8 cellular contexts compared by ENCODE assay signal in genomic region chr1:89287182-89288050, GRCh38. TPM values are rescaled to one million over a fixed set of nuclear protein-coding genes. Genes with fewer than 3 reads are reported as not detected.
DNase-seq lines count a peak whose midpoint lies in the region; ATAC-seq and TF ChIP-seq lines count a peak whose summit lies in the region.
"Had no signal": no experiment of that assay in that cellular context is flagged by ENCODE, and none has a peak within 500 bp of the region (broad histone marks: within the 10 kb centered on the region; RNA-seq: fewer than 3 reads in every experiment).

No MANE protein-coding gene starts in this region.

- H3K9me3 ChIP-seq in trophoblast cell (ENCODE audit: insufficient read depth, low read depth, low read length) = no peaks in the 10 kb centered on the region
- H3K9me3 ChIP-seq in osteoblast (ENCODE audit: low read depth, low read length) = no peaks in the 10 kb centered on the region

- no peaks in the 10 kb centered on the region for H3K79me1 ChIP-seq in trophoblast cell (ENCODE audit: low read length)

- H2BK5ac ChIP-seq in trophoblast cell (ENCODE audit: low read depth, low read length, poor library complexity) = no peak overlapping the region

- no peaks in the 10 kb centered on the region for H4K20me1 ChIP-seq in osteoblast (ENCODE audit: insufficient read depth, low read length)

- H3K27ac Mint-ChIP-seq in activated CD4-positive, alpha-beta memory T cell treated with anti-CD3 and anti-CD28 coated beads, Interleukin-2, amount 10 ng/mL, durations not matched to agents 7 days and 5 days = peak overlapping the region; percentile 94

- H4K12ac ChIP-seq in trophoblast cell (ENCODE audit: low read depth, low read length) = no peak overlapping the region

- H3K4me3 Mint-ChIP-seq in activated CD4-positive, alpha-beta memory T cell treated with anti-CD3 and anti-CD28 coated beads, Interleukin-2, amount 10 ng/mL, durations not matched to agents 7 days and 5 days = peak overlapping the region; percentile 43

- no peaks in the 10 kb centered on the region for H3K4me1 ChIP-seq in trophoblast cell (ENCODE audit: control insufficient read depth in 1 of 2, insufficient read depth in 2 of 2, low read length in 2 of 2)
- H3K4me1 ChIP-seq in osteoblast (ENCODE audit: insufficient read depth, low read length) = no peaks in the 10 kb centered on the region

- no peaks in the 10 kb centered on the region for H3K79me2 ChIP-seq in trophoblast cell (ENCODE audit: control insufficient read depth, insufficient read depth, low read length, poor library complexity)
- H3K79me2 ChIP-seq in osteoblast (ENCODE audit: insufficient read depth, low read length) = no peaks in the 10 kb centered on the region

- no peak overlapping the region for H3K18ac ChIP-seq in trophoblast cell (ENCODE audit: low read length)

- no CpG with 5 or more reads among the region's 5 CpGs for WGBS in trophoblast cell (ENCODE audit: extremely low coverage, insufficient coverage, insufficient read length)

- peaks cover 64% of the 10 kb centered on the region for H3K4me1 Mint-ChIP-seq in activated CD4-positive, alpha-beta memory T cell treated with anti-CD3 and anti-CD28 coated beads, Interleukin-2, amount 10 ng/mL, durations not matched to agents 7 days and 5 days

- no peak overlapping the region for H2BK12ac ChIP-seq in trophoblast cell (ENCODE audit: low read length)

- no peak overlapping the region for H2BK120ac ChIP-seq in trophoblast cell (ENCODE audit: insufficient read depth, low read length, poor library complexity)

- H3K4me2 ChIP-seq in trophoblast cell (ENCODE audit: low read length) = no peak overlapping the region
- no peak overlapping the region for H3K4me2 ChIP-seq in osteoblast (ENCODE audit: insufficient read depth, low read length)

- no peak overlapping the region for H3K23ac ChIP-seq in trophoblast cell (ENCODE audit: low read length)

- H2AFZ ChIP-seq in trophoblast cell (ENCODE audit: insufficient read depth, low read length, poor library complexity) (no peak overlapping the region), osteoblast (ENCODE audit: low read length) (no peak overlapping the region)

- no peak overlapping the region for H3K9ac ChIP-seq in trophoblast cell (ENCODE audit: low read length)

- H4K8ac ChIP-seq in trophoblast cell (ENCODE audit: low read depth, low read length) = no peak overlapping the region

- no peaks in the 10 kb centered on the region for H3K36me3 ChIP-seq in trophoblast cell (ENCODE audit: control insufficient read depth in 1 of 2, insufficient read depth in 2 of 2, low read length in 2 of 2)
- no peaks in the 10 kb centered on the region for H3K36me3 ChIP-seq in osteoblast (ENCODE audit: insufficient read depth, low read length)

- no peak overlapping the region for H3K4me3 ChIP-seq in skin epidermis
- H3K4me3 ChIP-seq in trophoblast cell (ENCODE audit: low read depth, low read length) = no peak overlapping the region
- no peak overlapping the region for H3K4me3 ChIP-seq in osteoblast (ENCODE audit: insufficient read depth, low read length)

- ATAC-seq in GM19025 (IDR thresholded peaks at IDR 0.05; ENCODE audit: low read depth, unreplicated experiment) = peak; percentile 18
- peak; percentile 15 for ATAC-seq in HG02623 (IDR thresholded peaks at IDR 0.05; ENCODE audit: unreplicated experiment)

- no peak overlapping the region for H2AK5ac ChIP-seq in trophoblast cell (ENCODE audit: low read length)

- peak overlapping the region in 18 of 21 experiments; percentile 3 to 92 (median 52) for H3K27ac ChIP-seq in skin epidermis
- H3K27ac ChIP-seq in trophoblast cell (ENCODE audit: low read depth, low read length) = no peak overlapping the region
- H3K27ac ChIP-seq in osteoblast (ENCODE audit: low read depth, low read length) = no peak overlapping the region

- H3K36me3 Mint-ChIP-seq in activated CD4-positive, alpha-beta memory T cell treated with anti-CD3 and anti-CD28 coated beads, Interleukin-2, amount 10 ng/mL, durations not matched to agents 7 days and 5 days (ENCODE audit: low read depth) = peaks cover 63% of the 10 kb centered on the region

- no peak overlapping the region for H4K91ac ChIP-seq in trophoblast cell (ENCODE audit: low read depth, low read length)

- DNase-seq in activated CD4-positive, alpha-beta memory T cell treated with anti-CD3 and anti-CD28 coated beads, Interleukin-2, amount 10 ng/mL, durations not matched to agents 7 days and 5 days = no peak
- no peak for DNase-seq in trophoblast cell
- DNase-seq in kidney tubule cell (ENCODE audit: low spot score) = no peak
- DNase-seq in osteoblast (ENCODE audit: insufficient read length, low spot score, missing footprints) = no peak

- CTCF ChIA-PET in activated CD4-positive, alpha-beta memory T cell treated with anti-CD3 and anti-CD28 coated beads, Interleukin-2, amount 10 ng/mL, durations not matched to agents 7 days and 5 days (lab: Charles Lee) = interaction anchor here (0.6 to 4.5 kb wide), 5 partner anchors 14 to 263 kb away, joined by 3 to 42 read pairs (median 12); partner anchors contain the start of gene GBP5

- H3K4ac ChIP-seq in trophoblast cell (ENCODE audit: low read depth, low read length) = no peak overlapping the region

- no peak for TF ChIP-seq CTCF in osteoblast (IDR thresholded peaks at IDR 0.05; ENCODE audit: extremely low read depth, low read depth, low read length)

- H3K9me3 Mint-ChIP-seq in activated CD4-positive, alpha-beta memory T cell treated with anti-CD3 and anti-CD28 coated beads, Interleukin-2, amount 10 ng/mL, durations not matched to agents 7 days and 5 days = peaks cover 41% of the 10 kb centered on the region

- POLR2A ChIA-PET in activated CD4-positive, alpha-beta memory T cell treated with anti-CD3 and anti-CD28 coated beads, Interleukin-2, amount 10 ng/mL, durations not matched to agents 7 days and 5 days (lab: Charles Lee) = interaction anchor here (0.7 to 8.5 kb wide), 16 partner anchors 8 to 265 kb away, joined by 3 to 171 read pairs (median 11); partner anchors contain the start of genes GBP1, GBP2, GBP3 and GBP4

- no peaks in the 10 kb centered on the region for H3K27me3 ChIP-seq in trophoblast cell (ENCODE audit: insufficient read depth, low read length)
- H3K27me3 ChIP-seq in osteoblast (ENCODE audit: insufficient read depth, low read length) = no peaks in the 10 kb centered on the region

- H3K27me3 Mint-ChIP-seq in activated CD4-positive, alpha-beta memory T cell treated with anti-CD3 and anti-CD28 coated beads, Interleukin-2, amount 10 ng/mL, durations not matched to agents 7 days and 5 days = no peaks in the 10 kb centered on the region

- H3K14ac ChIP-seq in trophoblast cell (ENCODE audit: low read length) = no peak overlapping the region

RNA-seq across cellular contexts. Expression of gene GBP5, which starts 14.8 kb away (rescaled TPM):
- 100 to 1,000 TPM; 231 to 234 TPM for total RNA-seq in activated CD4-positive, alpha-beta memory T cell treated with anti-CD3 and anti-CD28 coated beads, Interleukin-2, amount 10 ng/mL, durations not matched to agents 7 days and 5 days
- 0.06 and 0.11 TPM in 2 replicates for polyA plus RNA-seq in trophoblast cell (2013)
- total RNA-seq in osteoblast = under 0.01 TPM in 2 replicates
- total RNA-seq: SK-MEL-5 had no signal

Comparison
In these comparisons a context has a peak if more than half of its experiments do, and no peak if none do; other contexts are left out.
1. H3K27ac ChIP-seq: peak in skin epidermis (18 of 21); none in trophoblast cell (single experiment) and osteoblast (single experiment).
2. RNA of gene GBP5, which starts 14.8 kb away (total RNA-seq): 231 to 234 TPM in activated CD4-positive, alpha-beta memory T cell treated with anti-CD3 and anti-CD28 coated beads, Interleukin-2, amount 10 ng/mL, durations not matched to agents 7 days and 5 days; under 0.01 TPM in osteoblast; every median in the first group is over 100 times any median in the second.